In genomic region chr22:19641983-19642451, GRCh38 we compare ENCODE assay signal across 15 cellular contexts.
"Had no signal": no experiment of that assay in that cellular context is flagged by ENCODE, and none has a peak within 500 bp of the region (broad histone marks: within the 10 kb centered on the region; RNA-seq: fewer than 3 reads in every experiment).

No MANE protein-coding gene starts in this region.

- ATAC-seq: activated CD4-positive, CD25-positive, alpha-beta regulatory T cell treated with anti-CD3 and anti-CD28 coated beads, Interleukin-2, amount 50 U/mL, for 24 hours; activated naive CD4-positive, alpha-beta T cell treated with anti-CD3 and anti-CD28 coated beads, Interleukin-2, amount 50 U/mL, for 72 hours; naive thymus-derived CD8-positive, alpha-beta T cell had no signal

- H3K4me1 Mint-ChIP-seq: memory B cell; naive thymus-derived CD8-positive, alpha-beta T cell had no signal

- H3K27ac Mint-ChIP-seq: activated naive CD4-positive, alpha-beta T cell treated with anti-CD3 and anti-CD28 coated beads, Interleukin-2, amount 50 U/mL, for 72 hours; activated T-helper 1 cell treated with anti-CD3 and anti-CD28 coated beads, Interleukin-12 subunit alpha, Interleukin-12 subunit beta, Interleukin-2, Interleukin-4 antibody, amounts not matched to agents 30 ng/mL and 10 ng/mL and 1 ng/mL, durations not matched to agents 14 hours and 24 hours and 36 hours; memory B cell; naive thymus-derived CD8-positive, alpha-beta T cell; T-helper 1 cell treated with Interleukin-12 subunit alpha and Interleukin-12 subunit beta and Interleukin-4 antibody, amounts not matched to agents 30 μg/mL and 1 μg/mL, for 36 hours had no signal

- H3K4me3 ChIP-seq: left ventricle myocardium inferior, thyroid gland had no signal

- H3K27ac ChIP-seq: foreskin keratinocyte, left ventricle myocardium inferior, neutrophil, thyroid gland had no signal

- H3K36me3 ChIP-seq: left ventricle myocardium inferior, neutrophil, thyroid gland had no signal

- H3K4me3 Mint-ChIP-seq: activated T-helper 1 cell treated with anti-CD3 and anti-CD28 coated beads, Interleukin-12 subunit alpha, Interleukin-12 subunit beta, Interleukin-2, Interleukin-4 antibody, amounts not matched to agents 30 ng/mL and 10 ng/mL and 1 ng/mL, durations not matched to agents 14 hours and 24 hours and 36 hours; memory B cell; naive thymus-derived CD8-positive, alpha-beta T cell; T-helper 1 cell treated with Interleukin-12 subunit alpha and Interleukin-12 subunit beta and Interleukin-4 antibody, amounts not matched to agents 30 μg/mL and 1 μg/mL, for 36 hours had no signal

- H3K9me3 ChIP-seq: neutrophil, thyroid gland had no signal

- H3K9ac ChIP-seq: parathyroid adenoma had no signal

- DNase-seq: activated gamma-delta T cell treated with Interleukin-2 at 50 U/mL for 16 hours; amniotic stem cell; kidney glomerular epithelial cell; left ventricle myocardium inferior; naive thymus-derived CD8-positive, alpha-beta T cell; stimulated activated naive CD4-positive, alpha-beta T cell treated with Interleukin-2 at 50 U/mL for 16 hours had no signal

- H3K36me3 Mint-ChIP-seq: memory B cell had no signal

- H3K27me3 ChIP-seq: foreskin keratinocyte, neutrophil, thyroid gland had no signal

- H3K4me1 ChIP-seq: foreskin keratinocyte, left ventricle myocardium inferior, thyroid gland had no signal

- H3K9me3 Mint-ChIP-seq: memory B cell; T-helper 1 cell treated with Interleukin-12 subunit alpha and Interleukin-12 subunit beta and Interleukin-4 antibody, amounts not matched to agents 30 μg/mL and 1 μg/mL, for 36 hours had no signal
